Comparison of ENCODE assay signal across 8 cellular contexts in genomic region chr6:137218473-137218916, GRCh38.
DNase-seq lines count a peak whose midpoint lies in the region; ATAC-seq and TF ChIP-seq lines count a peak whose summit lies in the region.

No MANE protein-coding gene starts in this region.

- peak; percentile 72 for DNase-seq in DMS79 treated with DMSO at 0.1 percent for 48 hours (lab: John Stamatoyannopoulos, UW)
- DNase-seq in HuH-7.5 (ENCODE audit: low spot score) = peak; percentile 23
- peak; percentile 29 for DNase-seq in T-helper 22 cell (ENCODE audit: low read depth)
- DNase-seq in choroid plexus epithelial cell (ENCODE audit: low read depth) = peak; percentile 57
- DNase-seq in left kidney (ENCODE audit: low read depth, low spot score) = peak; percentile 66
- DNase-seq in stimulated activated CD8-positive, alpha-beta memory T cell treated with anti-CD3 and anti-CD28 coated beads, Interleukin-4, amount 100 ng/mL, for 48 hours = peak; percentile 56
- DNase-seq in DMS153 (lab: John Stamatoyannopoulos, UW) = no peak

- peak overlapping the region; percentile 94 for H3K4me3 ChIP-seq in choroid plexus epithelial cell (ENCODE audit: low read depth, low read length)

- ATAC-seq in GM21390 (IDR thresholded peaks at IDR 0.05; ENCODE audit: unreplicated experiment) = peak; percentile 31

- no peak for TF ChIP-seq CTCF in choroid plexus epithelial cell (conservative IDR thresholded peaks at IDR 0.05; ENCODE audit: low read depth, low read length)
